In the genomic region with DNA sequence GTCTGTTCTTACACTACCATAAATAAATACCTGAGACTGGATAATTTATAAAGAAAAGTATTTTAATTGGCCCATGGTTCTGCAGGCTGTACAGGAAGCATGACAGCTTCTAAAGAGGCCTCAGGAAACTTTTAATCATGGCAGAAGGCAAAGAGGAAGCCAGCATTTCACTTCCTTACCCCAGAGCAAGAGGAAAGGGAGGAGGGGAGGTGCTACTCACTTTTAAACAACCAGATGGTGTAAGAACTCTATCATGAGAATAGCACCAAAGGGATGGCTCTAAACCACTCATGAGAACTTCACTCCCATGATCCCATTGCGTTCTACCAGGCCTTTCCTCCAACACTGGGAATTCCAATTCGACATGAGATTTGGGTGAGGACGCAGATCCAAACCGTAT, we compare ENCODE assay signal across 23 cellular contexts.
DNase-seq lines count a peak whose midpoint lies in the region; ATAC-seq, FAIRE-seq and TF ChIP-seq lines count a peak whose summit lies in the region.
"Had no signal": no experiment of that assay in that cellular context is flagged by ENCODE, and none has a peak within 500 bp of the region (broad histone marks: within the 10 kb centered on the region; RNA-seq: fewer than 3 reads in every experiment).

No MANE protein-coding gene starts in this region.

- FAIRE-seq in GM12892 (lab: Jason Lieb, UNC): no peak
- FAIRE-seq: endometrium, GM19239 had no signal

- TF ChIP-seq POLR2A in GM12892 (IDR thresholded peaks at IDR 0.05; ENCODE audit: low read depth, low read length): no peak

- DNase-seq in SIG-M5 treated with dmso at 0.1 percent for 504 hours (lab: John Stamatoyannopoulos, UW; ENCODE audit: unreplicated experiment) (peak; percentile 55), SIG-M5 (lab: John Stamatoyannopoulos, UW) (no peak), Kasumi-1 (lab: John Stamatoyannopoulos, UW) (peak; percentile 85 to 91), RPMI7951 (ENCODE audit: low read depth) (peak; percentile 58), GM12892 (ENCODE audit: insufficient read length) (no peak), NCI-H226 (no peak)
- DNase-seq: activated CD4-positive, alpha-beta T cell treated with anti-CD3 and anti-CD28 coated beads for 48 hours; activated naive CD8-positive, alpha-beta T cell treated with anti-CD3 and anti-CD28 coated beads, Interleukin-2, amount 50 U/mL, for 24 hours; brain microvascular endothelial cell; CD4-positive, alpha-beta memory T cell; heart right ventricle; immature natural killer cell; left ventricle myocardium inferior; NCI-H1930; NCI-H510A; stimulated activated CD4-positive, alpha-beta T cell treated with anti-CD3 and anti-CD28 coated beads, Interleukin-4, amount 100 ng/mL, for 24 hours; stomach; T1000; upper lobe of right lung had no signal

- ATAC-seq in HG03139 (IDR thresholded peaks at IDR 0.05; ENCODE audit: unreplicated experiment) (no peak), HG03565 (IDR thresholded peaks at IDR 0.05; ENCODE audit: unreplicated experiment) (no peak)
- ATAC-seq: activated naive CD8-positive, alpha-beta T cell treated with anti-CD3 and anti-CD28 coated beads, Interleukin-2, amount 50 U/mL, for 24 hours; heart right ventricle; upper lobe of right lung had no signal

Comparison
In these comparisons a context has a peak if more than half of its experiments do, and no peak if none do; other contexts are left out.
1. DNase-seq: peak in SIG-M5 treated with dmso at 0.1 percent for 504 hours (single experiment), Kasumi-1 (2 of 2) and RPMI7951 (single experiment); none in SIG-M5 (single experiment), GM12892 (single experiment) and NCI-H226 (single experiment).